11 cellular contexts compared by ENCODE assay signal in the genomic region with DNA sequence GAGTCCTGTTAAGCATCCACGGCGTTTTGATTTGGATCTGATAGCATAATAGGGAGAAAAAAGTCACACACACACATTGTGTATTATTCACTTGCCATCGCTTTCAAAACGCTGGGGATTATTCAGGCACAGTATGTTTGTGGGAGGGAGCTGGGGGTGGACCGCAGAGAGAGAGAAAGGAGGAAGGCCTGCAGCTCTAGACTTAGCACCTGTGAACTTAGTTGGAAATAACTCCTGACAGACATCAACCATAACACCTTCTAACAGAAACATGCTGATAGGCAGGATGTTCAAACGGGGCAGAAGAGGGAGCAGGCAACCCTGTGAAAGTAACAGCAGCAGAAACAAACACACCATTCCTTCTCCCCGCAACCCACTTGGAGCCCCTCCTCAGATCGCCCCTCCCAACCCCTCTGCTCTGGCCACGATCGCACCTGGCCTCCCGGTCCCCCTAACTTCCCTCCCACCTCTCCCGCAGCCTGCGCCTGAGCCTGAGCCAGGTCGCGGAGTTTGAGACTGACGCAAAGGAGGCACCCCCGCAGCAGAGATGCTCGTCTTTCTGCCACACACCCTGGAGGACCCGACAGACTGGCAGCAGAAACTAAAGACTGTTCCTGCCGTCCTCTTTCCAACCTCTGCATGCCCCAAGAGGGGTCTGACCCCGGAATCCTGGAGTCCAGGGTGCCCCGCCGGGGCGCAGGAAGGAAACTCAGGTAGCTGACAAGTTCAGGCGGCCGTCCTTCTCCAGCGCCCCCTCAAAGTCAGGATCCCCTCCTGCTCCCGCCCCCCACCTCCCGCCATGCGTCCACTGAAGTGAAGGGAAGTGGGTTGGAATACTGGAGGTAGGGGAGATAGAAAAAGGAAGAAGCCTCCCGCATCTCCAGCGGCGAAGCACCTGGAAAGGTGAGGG. TPM values are rescaled to one million over a fixed set of nuclear protein-coding genes. Genes with fewer than 3 reads are reported as not detected.
DNase-seq lines count a peak whose midpoint lies in the region; ATAC-seq and TF ChIP-seq lines count a peak whose summit lies in the region.
"Had no signal": no experiment of that assay in that cellular context is flagged by ENCODE, and none has a peak within 500 bp of the region (broad histone marks: within the 10 kb centered on the region; RNA-seq: fewer than 3 reads in every experiment).

No MANE protein-coding gene starts in this region.

- CTCF ChIA-PET in HEK293T (lab: Yijun Ruan, JAX) = interaction anchor here (0.6 kb wide), 1 partner anchor 113 kb away, joined by 3 read pairs; no protein-coding TSS in a partner anchor

- H3K36me3 Mint-ChIP-seq in activated T-cell treated with anti-CD3 and anti-CD28 coated beads, Interleukin-2, amount 50 U/mL, for 4 hours (ENCODE audit: insufficient read depth) = no peaks in the 10 kb centered on the region

- H3K36me3 ChIP-seq in skeletal muscle tissue (ENCODE audit: control insufficient read depth in 3 of 3, insufficient read depth in 3 of 3, low read length in 3 of 3) = no peaks in the 10 kb centered on the region

- H3K4me3 Mint-ChIP-seq in activated T-cell treated with anti-CD3 and anti-CD28 coated beads, Interleukin-2, amount 50 U/mL, for 4 hours = no peak overlapping the region
- H3K4me3 Mint-ChIP-seq: activated T-helper 17 cell treated with anti-CD3 and anti-CD28 coated beads, Interleukin-2, amount 50 U/mL, for 72 hours had no signal

- DNase-seq in HEK293T (ENCODE audit: extremely low spot score) (peak; percentile 23), astrocyte of the cerebellum (ENCODE audit: low read depth) (no peak), islet precursor cell (peak; percentile 56), NCI-H446 (lab: John Stamatoyannopoulos, UW) (no peak), EL (no peak)
- DNase-seq in activated T-cell treated with anti-CD3 and anti-CD28 coated beads, Interleukin-2, amount 50 U/mL, for 4 hours = no peak
- DNase-seq: KBM-7 had no signal

- POLR2A ChIA-PET in HEK293T (lab: Yijun Ruan, JAX) = no interaction called here

- H3K27me3 ChIP-seq in skeletal muscle tissue (ENCODE audit: control insufficient read depth in 3 of 3, insufficient read depth in 3 of 3, low read length in 3 of 3) = peaks cover 6 to 19% (median 14%) of the 10 kb centered on the region in 3 donors

- peak overlapping the region; percentile 32 for H3K4me3 ChIP-seq in astrocyte of the cerebellum (ENCODE audit: low read depth, low read length)
- H3K4me3 ChIP-seq in skeletal muscle tissue (ENCODE audit: low read length in 3 of 3) = peak overlapping the region in 2 of 3 donors; percentile 36 to 43

- peaks cover 29% of the 10 kb centered on the region for H3K27me3 Mint-ChIP-seq in activated T-cell treated with anti-CD3 and anti-CD28 coated beads, Interleukin-2, amount 50 U/mL, for 4 hours (ENCODE audit: low read depth)

- no peak for ATAC-seq in HG03045 (IDR thresholded peaks at IDR 0.05; ENCODE audit: unreplicated experiment)
- ATAC-seq in activated T-cell treated with anti-CD3 and anti-CD28 coated beads, Interleukin-2, amount 50 U/mL, for 4 hours = no peak
- ATAC-seq: activated T-helper 17 cell treated with anti-CD3 and anti-CD28 coated beads, Interleukin-2, amount 50 U/mL, for 72 hours had no signal

- TF ChIP-seq CTCF in astrocyte of the cerebellum (IDR thresholded peaks at IDR 0.05; ENCODE audit: low read depth, low read length, missing control alignments) = no peak

- H3K9ac ChIP-seq in skeletal muscle tissue (ENCODE audit: low read depth in 1 of 3, low read length in 3 of 3) = no peak overlapping the region

- no peaks in the 10 kb centered on the region for H3K9me3 ChIP-seq in skeletal muscle tissue (ENCODE audit: control insufficient read depth in 3 of 3, low read length in 3 of 3)

- no peak overlapping the region for H3K27ac ChIP-seq in skeletal muscle tissue (ENCODE audit: low read depth, low read length)

- no peaks in the 10 kb centered on the region for H3K4me1 ChIP-seq in skeletal muscle tissue (ENCODE audit: control insufficient read depth in 3 of 3, insufficient read depth in 3 of 3, low read length in 3 of 3)

- peaks cover 8% of the 10 kb centered on the region for H3K9me3 Mint-ChIP-seq in activated T-cell treated with anti-CD3 and anti-CD28 coated beads, Interleukin-2, amount 50 U/mL, for 4 hours

- no peaks in the 10 kb centered on the region for H3K4me1 Mint-ChIP-seq in activated T-cell treated with anti-CD3 and anti-CD28 coated beads, Interleukin-2, amount 50 U/mL, for 4 hours (ENCODE audit: low read depth)
- H3K4me1 Mint-ChIP-seq: activated T-helper 17 cell treated with anti-CD3 and anti-CD28 coated beads, Interleukin-2, amount 50 U/mL, for 72 hours had no signal

- in situ Hi-C loops in astrocyte of the cerebellum (cut with HindIII; ENCODE audit: low sequenced_read_pairs) = no loop called here

TF ChIP-seq in HEK293T, 16 proteins besides CTCF, POLR2A, EP300 and RAD21:
- TF ChIP-seq CTBP1 (IDR thresholded peaks at IDR 0.05; ENCODE audit: borderline replicate concordance) (no peak), FOXA1 (IDR thresholded peaks at IDR 0.05) (no peak), ZNF384 (IDR thresholded peaks at IDR 0.05) (no peak), LEF1 (IDR thresholded peaks at IDR 0.05; ENCODE audit: borderline replicate concordance) (no peak), HDGF (IDR thresholded peaks at IDR 0.05; ENCODE audit: borderline replicate concordance) (no peak), L3MBTL2 (conservative IDR thresholded peaks at IDR 0.05) (no peak), ELF4 (IDR thresholded peaks at IDR 0.05) (no peak), ARNT (IDR thresholded peaks at IDR 0.05) (no peak), FOXM1 (IDR thresholded peaks at IDR 0.05; ENCODE audit: borderline replicate concordance) (no peak)
- TF ChIP-seq, protein P1, sequence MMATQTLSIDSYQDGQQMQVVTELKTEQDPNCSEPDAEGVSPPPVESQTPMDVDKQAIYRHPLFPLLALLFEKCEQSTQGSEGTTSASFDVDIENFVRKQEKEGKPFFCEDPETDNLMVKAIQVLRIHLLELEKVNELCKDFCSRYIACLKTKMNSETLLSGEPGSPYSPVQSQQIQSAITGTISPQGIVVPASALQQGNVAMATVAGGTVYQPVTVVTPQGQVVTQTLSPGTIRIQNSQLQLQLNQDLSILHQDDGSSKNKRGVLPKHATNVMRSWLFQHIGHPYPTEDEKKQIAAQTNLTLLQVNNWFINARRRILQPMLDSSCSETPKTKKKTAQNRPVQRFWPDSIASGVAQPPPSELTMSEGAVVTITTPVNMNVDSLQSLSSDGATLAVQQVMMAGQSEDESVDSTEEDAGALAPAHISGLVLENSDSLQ (IDR thresholded peaks at IDR 0.05) = no peak

RNA-seq across cellular contexts. Expression of a gene that starts 0.7 kb away (rescaled TPM):
- 0.52 TPM for total RNA-seq in skeletal muscle tissue
- total RNA-seq in activated T-cell treated with anti-CD3 and anti-CD28 coated beads, Interleukin-2, amount 50 U/mL, for 4 hours = not detected
- total RNA-seq: activated T-helper 17 cell treated with anti-CD3 and anti-CD28 coated beads, Interleukin-2, amount 50 U/mL, for 72 hours; fibroblast of lung had no signal

Comparison
In these comparisons a context has a peak if more than half of its experiments do, and no peak if none do; other contexts are left out.
1. DNase-seq: peak in HEK293T (single experiment) and islet precursor cell (single experiment); none in astrocyte of the cerebellum (single experiment), NCI-H446 (0 of 2), EL (single experiment) and activated T-cell treated with anti-CD3 and anti-CD28 coated beads, Interleukin-2, amount 50 U/mL, for 4 hours (single experiment).